ENCODE assay signal across 8 cellular contexts in genomic region chr22:38218661-38219331, GRCh38. TPM values are rescaled to one million over a fixed set of nuclear protein-coding genes. Genes with fewer than 3 reads are reported as not detected.
DNase-seq lines count a peak whose midpoint lies in the region; ATAC-seq and TF ChIP-seq lines count a peak whose summit lies in the region.

No MANE protein-coding gene starts in this region.

- TF ChIP-seq CTCF in AG10803 (conservative IDR thresholded peaks at IDR 0.05; ENCODE audit: low read length): no peak
- no peak for TF ChIP-seq CTCF in MM.1S (IDR thresholded peaks at IDR 0.05; ENCODE audit: low read length)
- TF ChIP-seq CTCF in mammary epithelial cell (conservative IDR thresholded peaks at IDR 0.05 in 1 of 2, IDR thresholded peaks at IDR 0.05 in 1 of 2; ENCODE audit: extremely low read depth in 1 of 2, insufficient read depth in 1 of 2, low read depth in 1 of 2, low read length in 2 of 2): no peak

- H3K4me1 ChIP-seq in MM.1S (ENCODE audit: low read length): peaks cover 23% of the 10 kb centered on the region
- H3K4me1 ChIP-seq in mammary epithelial cell (ENCODE audit: insufficient read depth, low read length): peaks cover 55% of the 10 kb centered on the region

- intact Hi-C loops in mammary epithelial cell (cut with micrococcal nuclease): loop anchor here (1.0 to 5.0 kb wide), 2 partner anchors 10 to 134 kb away; no protein-coding TSS in a partner anchor

- peaks cover 13% of the 10 kb centered on the region; the same call in 1 of the 2 replicates for H3K79me2 ChIP-seq in MM.1S (ENCODE audit: low read length)
- peaks cover 14% of the 10 kb centered on the region for H3K79me2 ChIP-seq in mammary epithelial cell (ENCODE audit: insufficient read depth, low read length)

- ATAC-seq in HG02763 (IDR thresholded peaks at IDR 0.05; ENCODE audit: unreplicated experiment) (no peak), HG02840 (IDR thresholded peaks at IDR 0.05; ENCODE audit: low FRiP score, unreplicated experiment) (no peak)

- H3K4me3 ChIP-seq in AG10803 (ENCODE audit: low read length): no peak overlapping the region
- no peak overlapping the region for H3K4me3 ChIP-seq in MM.1S (ENCODE audit: low read length)
- no peak overlapping the region for H3K4me3 ChIP-seq in mammary epithelial cell (replicated peaks in 1 of 3; ENCODE audit: insufficient read depth in 1 of 3, low read depth in 2 of 3, low read length in 3 of 3)

- H3K9ac ChIP-seq in MM.1S (ENCODE audit: low read length) (no peak overlapping the region), mammary epithelial cell (ENCODE audit: insufficient read depth, low read length) (peak overlapping the region; percentile 81)

- DNase-seq in AG10803 (ENCODE audit: low read depth) (peak; percentile 93), MM.1S (peak; percentile 66), mammary epithelial cell (peak; percentile 96), kidney glomerular epithelial cell (lab: John Stamatoyannopoulos, UW) (peak; percentile 88)
- DNase-seq in stimulated activated CD4-positive, alpha-beta T cell treated with anti-CD3 and anti-CD28 coated beads, Interleukin-4, amount 100 ng/mL, for 1 hour: peak; percentile 36
- no peak for DNase-seq in effector CD8-positive, alpha-beta T cell (lab: John Stamatoyannopoulos, UW)

- peaks cover 18% of the 10 kb centered on the region; the same call in 1 of the 2 replicates for H3F3A ChIP-seq in MM.1S (ENCODE audit: insufficient read depth, low read length)

- H3K27ac ChIP-seq in MM.1S (ENCODE audit: low read length): peak overlapping the region; percentile 52
- peak overlapping the region; percentile 92 for H3K27ac ChIP-seq in mammary epithelial cell (ENCODE audit: insufficient read depth, low read depth, low read length)

- H3K9me3 ChIP-seq in MM.1S (replicated peaks; ENCODE audit: insufficient read depth, low read length) (no peaks in the 10 kb centered on the region), mammary epithelial cell (replicated peaks; ENCODE audit: insufficient read depth, low read length) (no peaks in the 10 kb centered on the region)

- dilution Hi-C loops in mammary epithelial cell (cut with HindIII; ENCODE audit: low sequenced_read_pairs): no loop called here

- in situ Hi-C loops in mammary epithelial cell (cut with MboI; ENCODE audit: low sequenced_read_pairs in 2 of 2): no loop called here

- no peak overlapping the region for H2AFZ ChIP-seq in MM.1S (ENCODE audit: low read length)
- H2AFZ ChIP-seq in mammary epithelial cell (ENCODE audit: low read depth, low read length): no peak overlapping the region

- H4K20me1 ChIP-seq in MM.1S (ENCODE audit: insufficient read depth, low read length) (no peaks in the 10 kb centered on the region), mammary epithelial cell (ENCODE audit: insufficient read depth, low read length) (no peaks in the 10 kb centered on the region)

- no TSS peak for BruUV-seq in mammary epithelial cell (replicated peaks; lab: Mats Ljungman, UMichigan)

- WGBS in mammary epithelial cell (ENCODE audit: low coverage, missing lambda C conversion rate): 24% methylated on average over 19 of the region's 19 CpGs

- CTCF ChIA-PET in mammary epithelial cell (lab: Charles Lee; ENCODE audit: low non-redundant PET): no interaction called here

- H3K9me2 ChIP-seq in MM.1S (replicated peaks; ENCODE audit: insufficient read depth, low read length): no peaks in the 10 kb centered on the region

- H3K27me3 ChIP-seq in MM.1S (replicated peaks; ENCODE audit: insufficient read depth, low read length): no peaks in the 10 kb centered on the region
- no peaks in the 10 kb centered on the region for H3K27me3 ChIP-seq in mammary epithelial cell (ENCODE audit: insufficient read depth, low read length)

- no peaks in the 10 kb centered on the region; the same call in 1 of the 2 replicates for H3K36me3 ChIP-seq in MM.1S (replicated peaks; ENCODE audit: insufficient read depth, low read length)
- H3K36me3 ChIP-seq in mammary epithelial cell (ENCODE audit: insufficient read depth, low read length): peaks cover 2% of the 10 kb centered on the region

- H3K4me2 ChIP-seq in MM.1S (ENCODE audit: low read depth, low read length) (no peak overlapping the region), mammary epithelial cell (ENCODE audit: insufficient read depth, low read depth, low read length) (peak overlapping the region; percentile 29)

RNA-seq across cellular contexts. Expression of gene MAFF, which starts 17.0 kb away (rescaled TPM):
- total RNA-seq in mammary epithelial cell: 10 to 100 TPM; 17.0 to 48.5 TPM
- 13.9 TPM for polyA plus RNA-seq in mammary epithelial cell
- 5.3 TPM for polyA minus RNA-seq in mammary epithelial cell

RNA-seq across cellular contexts. Expression of gene PLA2G6, which starts 37.2 kb away (rescaled TPM):
- total RNA-seq in mammary epithelial cell: 10 to 100 TPM; 12.8 to 20.2 TPM
- polyA plus RNA-seq in mammary epithelial cell: 7.8 TPM
- 7.9 TPM for polyA minus RNA-seq in mammary epithelial cell

RNA-seq across cellular contexts. Expression of gene TMEM184B, which starts 54.0 kb away (rescaled TPM):
- 10 to 100 TPM; 26.2 to 68.5 TPM for total RNA-seq in mammary epithelial cell
- polyA plus RNA-seq in mammary epithelial cell: 41.1 TPM
- 58.2 TPM for polyA minus RNA-seq in mammary epithelial cell
